In genomic region chr11:31809857-31810778, GRCh38 we compare ENCODE assay signal across 10 cellular contexts. TPM values are rescaled to one million over a fixed set of nuclear protein-coding genes. Genes with fewer than 3 reads are reported as not detected.
DNase-seq lines count a peak whose midpoint lies in the region; FAIRE-seq and TF ChIP-seq lines count a peak whose summit lies in the region.
"Had no signal": no experiment of that assay in that cellular context is flagged by ENCODE, and none has a peak within 500 bp of the region (broad histone marks: within the 10 kb centered on the region; RNA-seq: fewer than 3 reads in every experiment).

No MANE protein-coding gene starts in this region.

- H3K36me3 ChIP-seq in bronchial epithelial cell (ENCODE audit: control insufficient read depth, insufficient read depth, low read length) (no peaks in the 10 kb centered on the region), liver (ENCODE audit: control insufficient read depth in 4 of 4, insufficient read depth in 3 of 4, low read depth in 1 of 4, low read length in 3 of 4) (no peaks in the 10 kb centered on the region)

- H3K4me3 ChIP-seq in bronchial epithelial cell (ENCODE audit: low read depth, low read length) (peak overlapping the region; percentile 18), liver (ENCODE audit: low read depth in 1 of 3, low read length in 3 of 3) (peak overlapping the region in 2 of 3 donors; percentile 18 to 50)

- H3K27me3 ChIP-seq in bronchial epithelial cell (ENCODE audit: control insufficient read depth, insufficient read depth, low read length) (peaks cover 91% of the 10 kb centered on the region), liver (ENCODE audit: control insufficient read depth in 4 of 4, insufficient read depth in 4 of 4, low read length in 3 of 4) (peaks cover 18 to 45% (median 29%) of the 10 kb centered on the region in 4 donors)

- WGBS in liver: 3% methylated on average over 91 of the region's 91 CpGs

- peaks cover 24% of the 10 kb centered on the region for H3K4me1 Mint-ChIP-seq in type B pancreatic cell (ENCODE audit: unreplicated experiment)

- peak overlapping the region; percentile 89 for H3K4me3 Mint-ChIP-seq in type B pancreatic cell

- H3K27me3 Mint-ChIP-seq in type B pancreatic cell: peaks cover 85% of the 10 kb centered on the region

- peaks cover 7% of the 10 kb centered on the region for H3K36me3 Mint-ChIP-seq in type B pancreatic cell

- no peak for FAIRE-seq in bronchial epithelial cell (lab: Jason Lieb, UNC)
- FAIRE-seq: colon, G401.6 had no signal

- TF ChIP-seq CTCF in bronchial epithelial cell (IDR thresholded peaks at IDR 0.05; ENCODE audit: insufficient read depth, low read length, severe bottlenecking) (no peak), liver (IDR thresholded peaks at IDR 0.05; ENCODE audit: low read depth, low read length, missing input control) (no peak), type B pancreatic cell (conservative IDR thresholded peaks at IDR 0.05) (peak; percentile 31)

- no peak for TF ChIP-seq RAD21 in liver (IDR thresholded peaks at IDR 0.05)

- peak; percentile 49 to 68 for DNase-seq in NCI-H2081 (lab: John Stamatoyannopoulos, UW)
- no peak for DNase-seq in NCI-H2081 treated with DMSO at 0.1 percent for 48 hours (lab: John Stamatoyannopoulos, UW)
- peak; percentile 74 for DNase-seq in NCI-H2171 treated with DMSO at 0.1 percent for 48 hours (lab: John Stamatoyannopoulos, UW)
- DNase-seq in bronchial epithelial cell (ENCODE audit: low read depth): no peak
- DNase-seq in type B pancreatic cell (ENCODE audit: extremely low spot score, unreplicated experiment): no peak
- DNase-seq in cerebellar nuclear complex (lab: John Stamatoyannopoulos, UW): no peak
- DNase-seq in effector CD8-positive, alpha-beta T cell (lab: John Stamatoyannopoulos, UW): no peak

- H3K9ac ChIP-seq in liver (ENCODE audit: low read depth in 1 of 2, low read length in 2 of 2): no peak overlapping the region

- H3K27ac ChIP-seq in liver (ENCODE audit: low read depth in 1 of 2, low read length in 2 of 2): no peak overlapping the region

- no peaks in the 10 kb centered on the region for H3K9me3 Mint-ChIP-seq in type B pancreatic cell

- peaks cover 30 to 58% (median 35%) of the 10 kb centered on the region in 4 donors for H3K4me1 ChIP-seq in liver (ENCODE audit: control insufficient read depth in 4 of 4, insufficient read depth in 4 of 4, low read length in 3 of 4)

- H3K9me3 ChIP-seq in liver (ENCODE audit: control insufficient read depth in 4 of 4, low read length in 3 of 4): no peaks in the 10 kb centered on the region

- H3K27ac Mint-ChIP-seq in type B pancreatic cell: peak overlapping the region; percentile 89

TF ChIP-seq in liver, 16 proteins besides CTCF, POLR2A, EP300 and RAD21:
- TF ChIP-seq ZBTB33 (IDR thresholded peaks at IDR 0.05) (no peak), MAX (IDR thresholded peaks at IDR 0.05) (no peak), YY1 (IDR thresholded peaks at IDR 0.05) (no peak), FOXA1 (IDR thresholded peaks at IDR 0.05) (no peak), EGR1 (IDR thresholded peaks at IDR 0.05; ENCODE audit: low read depth in 2 of 2) (no peak), HNF4A (conservative IDR thresholded peaks at IDR 0.05) (no peak), JUND (IDR thresholded peaks at IDR 0.05) (no peak), ATF3 (IDR thresholded peaks at IDR 0.05) (no peak), REST (IDR thresholded peaks at IDR 0.05) (no peak)
TF ChIP-seq in liver: peak in this region for 0.

RNA-seq across cellular contexts. Expression of gene PAX6, which starts 1.0 kb away (rescaled TPM):
- total RNA-seq in bronchial epithelial cell: not detected in 2 replicates
- total RNA-seq in liver: not detected
- not detected for polyA plus RNA-seq in liver
- total RNA-seq in type B pancreatic cell (ENCODE audit: low replicate concordance): 18.9 and 23.8 TPM in 2 replicates

Comparison
In these comparisons a context has a peak if more than half of its experiments do, and no peak if none do; other contexts are left out.
1. DNase-seq: peak in NCI-H2081 (2 of 2) and NCI-H2171 treated with DMSO at 0.1 percent for 48 hours (single experiment); none in NCI-H2081 treated with DMSO at 0.1 percent for 48 hours (single experiment), bronchial epithelial cell (single experiment), type B pancreatic cell (single experiment), cerebellar nuclear complex (0 of 2) and effector CD8-positive, alpha-beta T cell (single experiment).
2. RNA of gene PAX6, which starts 1.0 kb away (total RNA-seq): 18.9 to 23.8 TPM in type B pancreatic cell; not detected in bronchial epithelial cell and not detected in liver; every median in the first group is over 10 times any median in the second.